13 cellular contexts compared by ENCODE assay signal in the genomic region with DNA sequence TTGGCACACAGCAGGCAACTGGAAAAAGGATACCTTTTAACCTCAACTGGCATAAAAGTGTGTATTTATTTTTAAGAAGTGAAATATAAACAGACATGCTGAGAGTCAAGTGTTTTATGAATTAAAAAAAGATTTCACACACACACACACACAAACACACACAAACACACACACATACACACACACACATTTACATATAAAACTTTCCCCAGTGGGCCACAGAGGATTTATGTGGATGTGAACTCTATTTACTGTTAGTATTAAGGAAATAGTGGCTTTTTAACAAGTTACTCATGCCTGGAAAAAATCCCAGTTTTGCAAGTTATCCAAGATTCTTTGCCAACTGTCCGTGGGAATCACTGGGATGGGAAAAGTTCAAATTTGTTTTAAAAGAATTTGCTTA.
A peak's percentile ranks its signal among the peaks of the same experiment; 100 is the strongest.
DNase-seq lines count a peak whose midpoint lies in the region; ATAC-seq, FAIRE-seq and TF ChIP-seq lines count a peak whose summit lies in the region.
"Had no signal": no experiment of that assay in that cellular context is flagged by ENCODE, and none has a peak within 500 bp of the region (broad histone marks: within the 10 kb centered on the region; RNA-seq: fewer than 3 reads in every experiment).

No MANE protein-coding gene starts in this region.

- no peak for TF ChIP-seq CTCF in right atrium auricular region (IDR thresholded peaks at IDR 0.05)
- no peak for TF ChIP-seq CTCF in coronary artery (IDR thresholded peaks at IDR 0.05)
- TF ChIP-seq CTCF in kidney (IDR thresholded peaks at IDR 0.05; ENCODE audit: borderline replicate concordance, extremely low read depth, insufficient read depth) = no peak

- 3% methylated on average over 1 of the region's 1 CpG for WGBS in aorta, 2 donors

- H3K9me3 ChIP-seq in right atrium auricular region (no peaks in the 10 kb centered on the region), kidney (ENCODE audit: control insufficient read depth in 1 of 2, low read length in 2 of 2) (no peaks in the 10 kb centered on the region), aorta (ENCODE audit: control insufficient read depth, low read length) (no peaks in the 10 kb centered on the region)
- H3K9me3 ChIP-seq: A549, esophagus squamous epithelium had no signal

- H3K36me3 ChIP-seq in right atrium auricular region (no peaks in the 10 kb centered on the region), kidney (ENCODE audit: control insufficient read depth in 1 of 2, insufficient read depth in 2 of 2, low read length in 2 of 2) (no peaks in the 10 kb centered on the region), aorta (ENCODE audit: control insufficient read depth in 1 of 2, insufficient read depth in 2 of 2, low read length in 1 of 2) (no peaks in the 10 kb centered on the region)
- H3K36me3 ChIP-seq: esophagus squamous epithelium had no signal

- peaks cover 7% of the 10 kb centered on the region for H3K9me3 Mint-ChIP-seq in activated T-helper 17 cell treated with anti-CD3 and anti-CD28 coated beads, Interleukin-2, amount 50 U/mL, for 72 hours

- peaks cover 0 to 12% of the 10 kb centered on the region in 2 donors for H3K4me1 ChIP-seq in right atrium auricular region
- H3K4me1 ChIP-seq in kidney (ENCODE audit: control insufficient read depth in 1 of 2, insufficient read depth in 1 of 2, low read depth in 1 of 2, low read length in 2 of 2) = peaks cover 0 to 4% of the 10 kb centered on the region in 2 donors
- peaks cover 4% of the 10 kb centered on the region in 2 donors for H3K4me1 ChIP-seq in aorta (ENCODE audit: control insufficient read depth in 1 of 2, insufficient read depth in 2 of 2, low read length in 2 of 2)
- H3K4me1 ChIP-seq: A549 had no signal

- FAIRE-seq in kidney (lab: Jason Lieb, UNC) = peak; percentile 87
- FAIRE-seq: A549 had no signal

- H3K4me3 Mint-ChIP-seq in activated T-helper 17 cell treated with anti-CD3 and anti-CD28 coated beads, Interleukin-2, amount 50 U/mL, for 72 hours = no peak overlapping the region

- H3K4me3 ChIP-seq in right atrium auricular region (no peak overlapping the region), coronary artery (no peak overlapping the region), kidney (ENCODE audit: low read length in 2 of 2) (no peak overlapping the region), aorta (ENCODE audit: low read length in 2 of 2) (no peak overlapping the region)
- H3K4me3 ChIP-seq: A549, esophagus squamous epithelium had no signal

- no peak overlapping the region for H3K9ac ChIP-seq in kidney (ENCODE audit: low read length in 2 of 2)

- intact Hi-C loops in Right ventricle myocardium superior (cut with DNase I) = no loop called here
- intact Hi-C loops in kidney (cut with DNase I) = no loop called here
- intact Hi-C loops in aorta (cut with DNase I) = loop anchor here (5.0 to 10.0 kb wide), 6 partner anchors 47 to 728 kb away; a partner anchor contains a TSS

- H3K27ac ChIP-seq in right atrium auricular region = peak overlapping the region in 1 of 2 donors; percentile 0
- H3K27ac ChIP-seq in coronary artery = peak overlapping the region; percentile 22 to 33
- H3K27ac ChIP-seq in kidney (ENCODE audit: low read depth in 2 of 2, low read length in 2 of 2) = no peak overlapping the region
- no peak overlapping the region for H3K27ac ChIP-seq in aorta (ENCODE audit: low read depth in 1 of 2, low read length in 2 of 2)
- H3K27ac ChIP-seq: A549 had no signal

- H3K4me1 Mint-ChIP-seq in activated T-helper 17 cell treated with anti-CD3 and anti-CD28 coated beads, Interleukin-2, amount 50 U/mL, for 72 hours = no peaks in the 10 kb centered on the region

- H3K27me3 ChIP-seq in right atrium auricular region (no peaks in the 10 kb centered on the region), aorta (ENCODE audit: control insufficient read depth in 1 of 2, insufficient read depth in 2 of 2, low read length in 1 of 2) (no peaks in the 10 kb centered on the region)
- H3K27me3 ChIP-seq: esophagus squamous epithelium had no signal

- ATAC-seq in Right ventricle myocardium superior (ENCODE audit: poor library complexity) (peak; percentile 57), aorta (ENCODE audit: low FRiP score) (peak; percentile 77), GM21360 (IDR thresholded peaks at IDR 0.05; ENCODE audit: unreplicated experiment) (no peak)
- ATAC-seq in activated T-helper 17 cell treated with anti-CD3 and anti-CD28 coated beads, Interleukin-2, amount 50 U/mL, for 72 hours (replicated peaks) = no peak
- ATAC-seq: A549 had no signal

- no peaks in the 10 kb centered on the region for H3K36me3 Mint-ChIP-seq in activated T-helper 17 cell treated with anti-CD3 and anti-CD28 coated beads, Interleukin-2, amount 50 U/mL, for 72 hours (ENCODE audit: low read depth)

- no peak for DNase-seq in Right ventricle myocardium superior
- no peak for DNase-seq in right atrium auricular region (ENCODE audit: low spot score)
- no peak for DNase-seq in coronary artery (ENCODE audit: low spot score)
- no peak for DNase-seq in kidney
- no peak for DNase-seq in aorta
- DNase-seq in NCI-H2171 (lab: John Stamatoyannopoulos, UW) = no peak
- DNase-seq: activated CD8-positive, alpha-beta memory T cell treated with anti-CD3 and anti-CD28 coated beads, Interleukin-2, amount 50 U/mL, for 4 hours; esophagus squamous epithelium; GOT3; midbrain had no signal

- no peak overlapping the region for H3K27ac Mint-ChIP-seq in activated T-helper 17 cell treated with anti-CD3 and anti-CD28 coated beads, Interleukin-2, amount 50 U/mL, for 72 hours

- no peaks in the 10 kb centered on the region for H3K27me3 Mint-ChIP-seq in activated T-helper 17 cell treated with anti-CD3 and anti-CD28 coated beads, Interleukin-2, amount 50 U/mL, for 72 hours

Comparison
In these comparisons a context has a peak if more than half of its experiments do, and no peak if none do; other contexts are left out.
1. ATAC-seq: peak in Right ventricle myocardium superior (single experiment) and aorta (single experiment); none in activated T-helper 17 cell treated with anti-CD3 and anti-CD28 coated beads, Interleukin-2, amount 50 U/mL, for 72 hours (single experiment) and GM21360 (single experiment).
2. H3K27ac ChIP-seq: peak in coronary artery (2 of 2); none in kidney (0 of 2) and aorta (0 of 2).
3. intact Hi-C loops: an anchor here in aorta (5.0 to 10.0 kb wide); none called in Right ventricle myocardium superior and kidney.